In the genomic region with DNA sequence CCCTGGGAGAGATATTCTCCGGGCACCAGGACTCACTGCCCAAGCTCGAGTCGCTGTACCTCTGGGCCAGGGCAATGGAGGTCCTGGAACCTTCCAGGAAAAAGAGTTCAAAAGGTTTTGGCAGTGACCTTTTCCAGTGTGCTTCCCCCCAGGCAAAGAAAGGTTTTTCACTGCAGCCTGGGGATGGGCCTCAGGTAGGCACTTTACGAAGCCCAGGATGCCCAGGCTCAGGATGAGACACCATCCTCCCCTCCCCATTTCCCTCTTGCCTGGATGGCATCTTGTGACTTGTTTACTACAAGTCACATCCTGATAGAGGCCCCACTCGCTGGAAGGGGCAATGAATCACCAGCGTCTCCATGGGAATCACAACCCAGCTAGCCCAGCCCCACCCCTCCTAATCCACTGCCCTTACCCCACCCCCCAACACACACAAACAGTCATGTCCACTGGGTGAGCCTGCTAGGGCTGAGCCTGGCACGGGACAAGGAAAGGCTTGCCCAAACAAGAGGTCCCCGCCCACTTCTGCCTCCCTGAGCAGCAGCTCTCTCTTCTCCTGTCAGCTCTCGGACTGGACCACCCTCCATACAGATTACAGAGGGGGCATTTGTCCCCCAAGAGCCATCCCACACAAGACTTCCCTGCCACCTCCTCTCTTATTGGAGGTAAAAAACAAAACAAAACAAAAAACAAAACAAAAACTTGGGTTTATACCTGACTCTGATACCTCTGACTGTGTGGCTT, we compare ENCODE assay signal across 8 cellular contexts.
DNase-seq lines count a peak whose midpoint lies in the region; ATAC-seq and TF ChIP-seq lines count a peak whose summit lies in the region.

No MANE protein-coding gene starts in this region.

- H3K9me3 ChIP-seq in PC-9 (ENCODE audit: insufficient read depth, low read depth): no peaks in the 10 kb centered on the region
- no peaks in the 10 kb centered on the region for H3K9me3 ChIP-seq in neural progenitor cell (ENCODE audit: low read depth)
- no peaks in the 10 kb centered on the region for H3K9me3 ChIP-seq in effector memory CD4-positive, alpha-beta T cell (ENCODE audit: control insufficient read depth, low read length)

- peaks cover 11% of the 10 kb centered on the region for H3K27me3 Mint-ChIP-seq in neural progenitor cell (ENCODE audit: insufficient read depth, low read depth)

- H3K9me2 ChIP-seq in PC-9 (ENCODE audit: insufficient read depth): no peaks in the 10 kb centered on the region

- H3K79me2 ChIP-seq in PC-9 (ENCODE audit: low read depth) (no peaks in the 10 kb centered on the region), neural progenitor cell (ENCODE audit: low read depth) (no peaks in the 10 kb centered on the region)

- peaks cover 17% of the 10 kb centered on the region for H3K4me1 Mint-ChIP-seq in neural progenitor cell

- no TSS peak for BruUV-seq in PC-9 (replicated peaks; lab: Mats Ljungman, UMichigan)

- H3K27me3 ChIP-seq in PC-9 (ENCODE audit: insufficient read depth, low read depth): no peaks in the 10 kb centered on the region
- no peaks in the 10 kb centered on the region for H3K27me3 ChIP-seq in neural progenitor cell
- H3K27me3 ChIP-seq in effector memory CD4-positive, alpha-beta T cell (replicated peaks; ENCODE audit: control insufficient read depth, insufficient read depth, low read length, poor library complexity, severe bottlenecking): no peaks in the 10 kb centered on the region

- ATAC-seq in GM19455 (IDR thresholded peaks at IDR 0.05; ENCODE audit: unreplicated experiment): no peak
- ATAC-seq in HG02759 (IDR thresholded peaks at IDR 0.05; ENCODE audit: unreplicated experiment): no peak

- no peaks in the 10 kb centered on the region for H3K9me3 Mint-ChIP-seq in neural progenitor cell

- TF ChIP-seq POLR2A in erythroblast (IDR thresholded peaks at IDR 0.05; ENCODE audit: low read length): no peak

- H3F3A ChIP-seq in PC-9 (ENCODE audit: insufficient read depth, low read depth) (peaks cover 45% of the 10 kb centered on the region), neural progenitor cell (ENCODE audit: low read depth) (no peaks in the 10 kb centered on the region)

- CTCF ChIA-PET in PC-9 (lab: Charles Lee): no interaction called here

- intact Hi-C loops in PC-9 (cut with micrococcal nuclease; ENCODE audit: unreplicated experiment): loop anchor here (1.0 to 2.0 kb wide), 7 partner anchors 10 to 101 kb away; no protein-coding TSS in a partner anchor

- no peak overlapping the region for H3K4me3 Mint-ChIP-seq in neural progenitor cell

- H3K27ac ChIP-seq in PC-9 (peak overlapping the region; percentile 100), neural progenitor cell (no peak overlapping the region)
- no peak overlapping the region for H3K27ac ChIP-seq in effector memory CD4-positive, alpha-beta T cell (ENCODE audit: insufficient read depth, low read length, poor library complexity, severe bottlenecking)

- H3K9ac ChIP-seq in neural progenitor cell: no peak overlapping the region

- H3K4me2 ChIP-seq in PC-9: peak overlapping the region; percentile 78
- no peak overlapping the region for H3K4me2 ChIP-seq in neural progenitor cell

- H3K36me3 Mint-ChIP-seq in neural progenitor cell: no peaks in the 10 kb centered on the region

- peak overlapping the region; percentile 80 for H3K27ac Mint-ChIP-seq in neural progenitor cell

- DNase-seq in Caki2 (ENCODE audit: low read depth): peak; percentile 94
- DNase-seq in PC-9: peak; percentile 88 to 94
- DNase-seq in erythroblast (lab: John Stamatoyannopoulos, UW): peak; percentile 15 to 71
- peak; percentile 23 for DNase-seq in neural progenitor cell (ENCODE audit: low spot score)
- no peak for DNase-seq in effector memory CD4-positive, alpha-beta T cell
- no peak for DNase-seq in NCI-H146 (lab: John Stamatoyannopoulos, UW)

- H2AFZ ChIP-seq in PC-9: no peak overlapping the region
- no peak overlapping the region for H2AFZ ChIP-seq in neural progenitor cell (replicated peaks)

- POLR2A ChIA-PET in PC-9 (lab: Charles Lee; ENCODE audit: unreplicated experiment): interaction anchor here (0.6 to 1.1 kb wide), 4 partner anchors 12 to 92 kb away, joined by 3 to 5 read pairs (median 4); no protein-coding TSS in a partner anchor

- peak overlapping the region; percentile 41; the same call in 1 of the 2 replicates for H3K4me3 ChIP-seq in PC-9
- no peak overlapping the region for H3K4me3 ChIP-seq in neural progenitor cell
- H3K4me3 ChIP-seq in effector memory CD4-positive, alpha-beta T cell (ENCODE audit: insufficient read depth, low read depth, low read length, poor library complexity, severe bottlenecking): no peak overlapping the region

- no peaks in the 10 kb centered on the region for H4K20me1 ChIP-seq in PC-9 (ENCODE audit: insufficient read depth)
- no peaks in the 10 kb centered on the region for H4K20me1 ChIP-seq in neural progenitor cell (ENCODE audit: low read depth)

- in situ Hi-C loops in Caki2 (cut with HindIII; ENCODE audit: low pct_unique_long_range_greater_than_20kb, low sequenced_read_pairs): no loop called here

- no peak for TF ChIP-seq CTCF in PC-9 (conservative IDR thresholded peaks at IDR 0.05)
- no peak for TF ChIP-seq CTCF in neural progenitor cell (IDR thresholded peaks at IDR 0.05)

- peaks cover 71% of the 10 kb centered on the region for H3K4me1 ChIP-seq in PC-9 (replicated peaks; ENCODE audit: insufficient read depth)
- peaks cover 11% of the 10 kb centered on the region for H3K4me1 ChIP-seq in neural progenitor cell
- H3K4me1 ChIP-seq in effector memory CD4-positive, alpha-beta T cell (ENCODE audit: control insufficient read depth, insufficient read depth, low read length, poor library complexity, severe bottlenecking): no peaks in the 10 kb centered on the region

- H3K36me3 ChIP-seq in PC-9 (ENCODE audit: low read depth) (no peaks in the 10 kb centered on the region), neural progenitor cell (no peaks in the 10 kb centered on the region)
- H3K36me3 ChIP-seq in effector memory CD4-positive, alpha-beta T cell (ENCODE audit: control insufficient read depth, insufficient read depth, low read length): no peaks in the 10 kb centered on the region

Comparison
In these comparisons a context has a peak if more than half of its experiments do, and no peak if none do; other contexts are left out.
1. DNase-seq: peak in Caki2 (single experiment), PC-9 (2 of 2), erythroblast (2 of 2) and neural progenitor cell (single experiment); none in effector memory CD4-positive, alpha-beta T cell (0 of 3) and NCI-H146 (single experiment).